Comparison of ENCODE assay signal across 30 cellular contexts in genomic region chr2:111058264-111058663, GRCh38.
DNase-seq lines count a peak whose midpoint lies in the region; ATAC-seq, FAIRE-seq and TF ChIP-seq lines count a peak whose summit lies in the region.
"Had no signal": no experiment of that assay in that cellular context is flagged by ENCODE, and none has a peak within 500 bp of the region (broad histone marks: within the 10 kb centered on the region; RNA-seq: fewer than 3 reads in every experiment).

No MANE protein-coding gene starts in this region.

- peaks cover 65% of the 10 kb centered on the region for H3K4me1 ChIP-seq in Karpas-422 (ENCODE audit: low read length)
- H3K4me1 ChIP-seq in esophagus muscularis mucosa: no peaks in the 10 kb centered on the region
- H3K4me1 ChIP-seq: Caco-2, SJSA1 had no signal

- no peaks in the 10 kb centered on the region for H3K79me2 ChIP-seq in Karpas-422 (ENCODE audit: low read length)

- H3K9ac ChIP-seq in Karpas-422 (ENCODE audit: low read length): 0 out of 2 replicates have a peak overlapping the region, but pooled peaks have one; percentile 21

- H3K4me3 ChIP-seq in Karpas-422 (ENCODE audit: low read length): peak overlapping the region; percentile 50; the same call in 1 of the 2 replicates
- no peak overlapping the region for H3K4me3 ChIP-seq in esophagus muscularis mucosa
- H3K4me3 ChIP-seq: SJSA1 had no signal

- 66% methylated on average over 5 of the region's 5 CpGs for WGBS in esophagus muscularis mucosa

- peaks cover 8% of the 10 kb centered on the region for H3K9me3 Mint-ChIP-seq in activated CD4-positive, alpha-beta T cell treated with anti-CD3 and anti-CD28 coated beads, Interleukin-2, amount 10 ng/mL, durations not matched to agents 24 days and 14 days
- H3K9me3 Mint-ChIP-seq in activated CD4-positive, alpha-beta T cell treated with anti-CD3 and anti-CD28 coated beads, Interleukin-2, amount 10 ng/mL, durations not matched to agents 7 days and 5 days: peaks cover 6% of the 10 kb centered on the region

- H3K4me1 Mint-ChIP-seq in activated CD4-positive, alpha-beta T cell treated with anti-CD3 and anti-CD28 coated beads, Interleukin-2, amount 10 ng/mL, durations not matched to agents 24 days and 14 days: peaks cover 14% of the 10 kb centered on the region
- no peaks in the 10 kb centered on the region for H3K4me1 Mint-ChIP-seq in activated CD4-positive, alpha-beta T cell treated with anti-CD3 and anti-CD28 coated beads, Interleukin-2, amount 10 ng/mL, durations not matched to agents 7 days and 5 days

- CTCF ChIA-PET in activated CD4-positive, alpha-beta T cell treated with anti-CD3 and anti-CD28 coated beads, Interleukin-2, amount 10 ng/mL, durations not matched to agents 7 days and 5 days (lab: Charles Lee): interaction anchor here (0.8 kb wide), 1 partner anchor 9 kb away, joined by 3 read pairs; no protein-coding TSS in a partner anchor

- H3K27ac ChIP-seq in Karpas-422 (ENCODE audit: low read length): peak overlapping the region; percentile 77
- H3K27ac ChIP-seq in esophagus muscularis mucosa (replicated peaks in 1 of 4): no peak overlapping the region
- H3K27ac ChIP-seq: 22Rv1, SJSA1 had no signal

- POLR2A ChIA-PET in activated CD4-positive, alpha-beta T cell treated with anti-CD3 and anti-CD28 coated beads, Interleukin-2, amount 10 ng/mL, durations not matched to agents 7 days and 5 days (lab: Charles Lee): no interaction called here

- no peaks in the 10 kb centered on the region for H3K9me2 ChIP-seq in Karpas-422 (replicated peaks; ENCODE audit: insufficient read depth, low read length)

- no peak for TF ChIP-seq POLR2A in esophagus muscularis mucosa (IDR thresholded peaks at IDR 0.05; ENCODE audit: low read depth)
- no peak for TF ChIP-seq POLR2A in GM18505 (IDR thresholded peaks at IDR 0.05; ENCODE audit: borderline replicate concordance, extremely low read depth, insufficient read depth, insufficient read length)

- H3K27me3 Mint-ChIP-seq in activated CD4-positive, alpha-beta T cell treated with anti-CD3 and anti-CD28 coated beads, Interleukin-2, amount 10 ng/mL, durations not matched to agents 24 days and 14 days: peaks cover 50% of the 10 kb centered on the region
- peaks cover 21% of the 10 kb centered on the region for H3K27me3 Mint-ChIP-seq in activated CD4-positive, alpha-beta T cell treated with anti-CD3 and anti-CD28 coated beads, Interleukin-2, amount 10 ng/mL, durations not matched to agents 7 days and 5 days

- H2AFZ ChIP-seq in Karpas-422 (ENCODE audit: low read length): peak overlapping the region; percentile 17; the same call in 1 of the 2 replicates

- no peak for FAIRE-seq in urothelium cell line (lab: Jason Lieb, UNC)
- FAIRE-seq: HepG2 had no signal

- ATAC-seq in GM18505 (IDR thresholded peaks at IDR 0.05; ENCODE audit: unreplicated experiment): no peak
- ATAC-seq: CD8-positive, alpha-beta T cell; HepG2 had no signal

- H3K27me3 ChIP-seq in Karpas-422 (ENCODE audit: low read length): no peaks in the 10 kb centered on the region; the same call in 1 of the 2 replicates
- peaks cover 0 to 16% (median 0%) of the 10 kb centered on the region in 4 donors for H3K27me3 ChIP-seq in esophagus muscularis mucosa

- peak; percentile 24 for DNase-seq in activated CD4-positive, alpha-beta T cell treated with anti-CD3 and anti-CD28 coated beads, Interleukin-2, amount 10 ng/mL, durations not matched to agents 24 days and 14 days
- DNase-seq in activated CD4-positive, alpha-beta T cell treated with anti-CD3 and anti-CD28 coated beads, Interleukin-2, amount 10 ng/mL, durations not matched to agents 7 days and 5 days: no peak
- DNase-seq in Karpas-422 (peak; percentile 57), esophagus muscularis mucosa (ENCODE audit: extremely low spot score) (peak; percentile 45), urothelium cell line (ENCODE audit: low spot score) (peak; percentile 0), DMS53 treated with DMSO at 0.1 percent for 48 hours (lab: John Stamatoyannopoulos, UW; ENCODE audit: unreplicated experiment) (no peak), NCI-H187 treated with DMSO at 0.1 percent for 48 hours (lab: John Stamatoyannopoulos, UW) (no peak)
- DNase-seq: C1 segment of cervical spinal cord; Caco-2; CD8-positive, alpha-beta T cell; DMS79; GF-D8; GOT3; HCEC 1CT; Kasumi-1; MV-4-11; NCI-H1105; NCI-H1436 treated with DMSO at 0.1 percent for 48 hours; NCI-H1930; NCI-H2107; NCI-H446; NCI-H524 treated with DMSO at 0.1 percent for 48 hours; NCI-H774; NK-92 treated with Interleukin-12 subunit alpha and Interleukin-12 subunit beta, amount 100 ng/mL, for 24 hours; Right ventricle myocardium superior; RPMI8226 had no signal

- H3K36me3 Mint-ChIP-seq in activated CD4-positive, alpha-beta T cell treated with anti-CD3 and anti-CD28 coated beads, Interleukin-2, amount 10 ng/mL, durations not matched to agents 24 days and 14 days (ENCODE audit: low read depth): no peaks in the 10 kb centered on the region
- peaks cover 3% of the 10 kb centered on the region for H3K36me3 Mint-ChIP-seq in activated CD4-positive, alpha-beta T cell treated with anti-CD3 and anti-CD28 coated beads, Interleukin-2, amount 10 ng/mL, durations not matched to agents 7 days and 5 days (ENCODE audit: low read depth)

- no peaks in the 10 kb centered on the region; the same call in 1 of the 2 replicates for H3K36me3 ChIP-seq in Karpas-422 (ENCODE audit: insufficient read depth, low read length)
- H3K36me3 ChIP-seq in esophagus muscularis mucosa: no peaks in the 10 kb centered on the region
- H3K36me3 ChIP-seq: SJSA1 had no signal

- no peak overlapping the region for H3K27ac Mint-ChIP-seq in activated CD4-positive, alpha-beta T cell treated with anti-CD3 and anti-CD28 coated beads, Interleukin-2, amount 10 ng/mL, durations not matched to agents 24 days and 14 days
- no peak overlapping the region for H3K27ac Mint-ChIP-seq in activated CD4-positive, alpha-beta T cell treated with anti-CD3 and anti-CD28 coated beads, Interleukin-2, amount 10 ng/mL, durations not matched to agents 7 days and 5 days
- H3K27ac Mint-ChIP-seq: CD8-positive, alpha-beta T cell had no signal

- H3K9me3 ChIP-seq in Karpas-422 (ENCODE audit: low read length) (peaks cover 10% of the 10 kb centered on the region), esophagus muscularis mucosa (peaks cover 0 to 6% (median 2%) of the 10 kb centered on the region in 4 donors)
- H3K9me3 ChIP-seq: SJSA1 had no signal

- no peak for TF ChIP-seq CTCF in esophagus muscularis mucosa (IDR thresholded peaks at IDR 0.05)

- H3K4me3 Mint-ChIP-seq in activated CD4-positive, alpha-beta T cell treated with anti-CD3 and anti-CD28 coated beads, Interleukin-2, amount 10 ng/mL, durations not matched to agents 24 days and 14 days: no peak overlapping the region
- H3K4me3 Mint-ChIP-seq in activated CD4-positive, alpha-beta T cell treated with anti-CD3 and anti-CD28 coated beads, Interleukin-2, amount 10 ng/mL, durations not matched to agents 7 days and 5 days: no peak overlapping the region
- H3K4me3 Mint-ChIP-seq: CD8-positive, alpha-beta T cell had no signal

- peak overlapping the region; percentile 59 for H3K4me2 ChIP-seq in Karpas-422 (ENCODE audit: low read depth, low read length, poor library complexity, severe bottlenecking)

- H4K20me1 ChIP-seq in Karpas-422 (ENCODE audit: insufficient read depth, low read depth, low read length): no peaks in the 10 kb centered on the region

- intact Hi-C loops in activated CD4-positive, alpha-beta T cell treated with anti-CD3 and anti-CD28 coated beads, Interleukin-2, amount 10 ng/mL, durations not matched to agents 24 days and 14 days (cut with micrococcal nuclease): loop anchor here (5.0 kb wide), 1 partner anchor 311 kb away; no protein-coding TSS in a partner anchor
- intact Hi-C loops in esophagus muscularis mucosa (cut with DNase I): no loop called here

- TF ChIP-seq EP300 in esophagus muscularis mucosa (IDR thresholded peaks at IDR 0.05): no peak

Comparison
In these comparisons a context has a peak if more than half of its experiments do, and no peak if none do; other contexts are left out.
1. DNase-seq: peak in activated CD4-positive, alpha-beta T cell treated with anti-CD3 and anti-CD28 coated beads, Interleukin-2, amount 10 ng/mL, durations not matched to agents 24 days and 14 days (single experiment), Karpas-422 (single experiment), esophagus muscularis mucosa (single experiment) and urothelium cell line (single experiment); none in activated CD4-positive, alpha-beta T cell treated with anti-CD3 and anti-CD28 coated beads, Interleukin-2, amount 10 ng/mL, durations not matched to agents 7 days and 5 days (single experiment), DMS53 treated with DMSO at 0.1 percent for 48 hours (single experiment) and NCI-H187 treated with DMSO at 0.1 percent for 48 hours (single experiment).